Comparison of ENCODE assay signal across 1 cellular context in genomic region chr22:44941176-44941575, GRCh38.
TF ChIP-seq lines count a peak whose summit lies in the region.

No MANE protein-coding gene starts in this region.

TF ChIP-seq in GM23338, 12 proteins besides CTCF, POLR2A, EP300 and RAD21 (continued from another document):
- TF ChIP-seq ZNF462 (CRISPR knock-in tag; IDR thresholded peaks at IDR 0.05) (no peak), REST (IDR thresholded peaks at IDR 0.05; ENCODE audit: unreplicated experiment) (no peak), ETS1 (IDR thresholded peaks at IDR 0.05) (no peak), POLR2AphosphoS5 (IDR thresholded peaks at IDR 0.05; ENCODE audit: low read depth) (no peak)
